Comparison of ENCODE assay signal across 8 cellular contexts in the genomic region with DNA sequence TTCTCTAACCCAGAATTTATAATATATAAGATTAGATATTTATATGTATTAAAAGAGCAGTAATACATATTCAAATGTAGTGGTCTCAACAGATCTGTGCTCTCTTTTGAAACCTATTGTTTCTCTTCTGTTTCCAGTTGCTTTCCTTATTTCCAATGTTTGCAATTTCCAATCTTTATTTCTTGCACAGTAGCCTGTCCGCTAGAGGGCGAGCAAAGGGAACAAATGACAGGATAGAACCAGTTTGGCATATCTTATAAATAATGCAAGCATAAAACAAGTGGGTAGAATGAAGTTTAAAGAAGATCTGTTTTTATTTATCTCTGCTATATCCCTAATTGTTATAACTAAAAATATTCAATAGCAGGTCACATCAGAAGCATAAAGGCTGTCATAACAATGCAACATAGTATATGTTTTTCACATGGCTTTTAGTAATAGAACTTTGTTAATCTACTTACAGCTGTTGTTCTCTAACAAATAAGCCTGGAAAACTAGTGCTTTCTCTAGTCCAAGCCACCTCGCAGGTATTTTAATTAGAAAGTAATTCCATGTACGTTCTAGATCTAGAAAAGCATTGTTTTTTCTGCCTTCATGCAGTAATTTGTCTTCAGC. TPM values are rescaled to one million over a fixed set of nuclear protein-coding genes. Genes with fewer than 3 reads are reported as not detected.
DNase-seq lines count a peak whose midpoint lies in the region; ATAC-seq, FAIRE-seq and TF ChIP-seq lines count a peak whose summit lies in the region.

No MANE protein-coding gene starts in this region.

- no peaks in the 10 kb centered on the region for H3K4me1 ChIP-seq in kidney (ENCODE audit: control insufficient read depth in 1 of 2, insufficient read depth in 1 of 2, low read depth in 1 of 2, low read length in 2 of 2)

- H3K4me1 Mint-ChIP-seq in T-helper 17 cell = peaks cover 2% of the 10 kb centered on the region

- H3K9me3 ChIP-seq in T-helper 17 cell (ENCODE audit: control insufficient read depth, low read length, poor library complexity, severe bottlenecking) = no peaks in the 10 kb centered on the region
- no peaks in the 10 kb centered on the region for H3K9me3 ChIP-seq in kidney (ENCODE audit: control insufficient read depth in 1 of 2, low read length in 2 of 2)

- H3K27ac Mint-ChIP-seq in T-helper 17 cell = no peak overlapping the region

- H3K36me3 Mint-ChIP-seq in T-helper 17 cell (ENCODE audit: low read depth) = no peaks in the 10 kb centered on the region

- no peak overlapping the region for H3K27ac ChIP-seq in kidney (ENCODE audit: low read depth in 2 of 2, low read length in 2 of 2)

- H3K27me3 Mint-ChIP-seq in T-helper 17 cell = peaks cover 16% of the 10 kb centered on the region

- TF ChIP-seq CTCF in GM10266 (IDR thresholded peaks at IDR 0.05; ENCODE audit: control insufficient read depth, insufficient read depth, low read depth, missing control alignments) = peak; percentile 79
- peak; percentile 89 for TF ChIP-seq CTCF in kidney (IDR thresholded peaks at IDR 0.05; ENCODE audit: borderline replicate concordance, extremely low read depth, insufficient read depth)

- H3K36me3 ChIP-seq in kidney (ENCODE audit: control insufficient read depth in 1 of 2, insufficient read depth in 2 of 2, low read length in 2 of 2) = no peaks in the 10 kb centered on the region

- TF ChIP-seq POLR2A in GM12892 (IDR thresholded peaks at IDR 0.05; ENCODE audit: low read depth, low read length) = no peak

- peak; percentile 96 for FAIRE-seq in kidney (lab: Jason Lieb, UNC)
- no peak for FAIRE-seq in GM12892 (lab: Jason Lieb, UNC)

- peak; percentile 35 for ATAC-seq in T-helper 17 cell
- no peak for ATAC-seq in HG02938 (IDR thresholded peaks at IDR 0.05; ENCODE audit: unreplicated experiment)

- no peak overlapping the region for H3K4me3 ChIP-seq in kidney (ENCODE audit: low read length in 2 of 2)

- DNase-seq in GM10266 (ENCODE audit: extremely low spot score) = peak; percentile 12
- DNase-seq in NCI-H128 (lab: John Stamatoyannopoulos, UW; ENCODE audit: unreplicated experiment) = peak; percentile 3
- DNase-seq in T-helper 17 cell = peak in 2 of 3 donors; percentile 15 to 42
- peak; percentile 11 to 84 for DNase-seq in T47D (ENCODE audit: low read depth in 1 of 2, low spot score in 1 of 2)
- no peak for DNase-seq in kidney
- DNase-seq in stimulated activated CD4-positive, alpha-beta T cell treated with anti-CD3 and anti-CD28 coated beads, Interleukin-1b, Interleukin-23, amount 100 ng/mL, for 48 hours = peak; percentile 18
- DNase-seq in GM12892 (ENCODE audit: insufficient read length) = no peak

- in situ Hi-C loops in T47D (cut with HindIII; ENCODE audit: low pct_unique_long_range_greater_than_20kb, low sequenced_read_pairs) = no loop called here

- intact Hi-C loops in kidney (cut with DNase I) = no loop called here

- no peak overlapping the region for H3K9ac ChIP-seq in kidney (ENCODE audit: low read length in 2 of 2)

- no peak overlapping the region for H3K4me3 Mint-ChIP-seq in T-helper 17 cell

RNA-seq across cellular contexts. Expression of a gene that starts 15.1 kb away (rescaled TPM):
- total RNA-seq in T-helper 17 cell = 1 to 10 TPM; 6.3 to 9.4 TPM
- total RNA-seq in kidney = 30.4 TPM
- polyA plus RNA-seq in kidney (ENCODE audit: insufficient read depth, low read depth, low replicate concordance) = 26.5 TPM
- polyA plus RNA-seq in GM12892 (2012; ENCODE audit: missing spikeins) = 16.9 TPM

Comparison
In these comparisons a context has a peak if more than half of its experiments do, and no peak if none do; other contexts are left out.
1. DNase-seq: peak in GM10266 (single experiment), NCI-H128 (single experiment), T-helper 17 cell (2 of 3), T47D (2 of 2) and stimulated activated CD4-positive, alpha-beta T cell treated with anti-CD3 and anti-CD28 coated beads, Interleukin-1b, Interleukin-23, amount 100 ng/mL, for 48 hours (single experiment); none in kidney (single experiment) and GM12892 (single experiment).